ENCODE assay signal across 1 cellular context in the genomic region with DNA sequence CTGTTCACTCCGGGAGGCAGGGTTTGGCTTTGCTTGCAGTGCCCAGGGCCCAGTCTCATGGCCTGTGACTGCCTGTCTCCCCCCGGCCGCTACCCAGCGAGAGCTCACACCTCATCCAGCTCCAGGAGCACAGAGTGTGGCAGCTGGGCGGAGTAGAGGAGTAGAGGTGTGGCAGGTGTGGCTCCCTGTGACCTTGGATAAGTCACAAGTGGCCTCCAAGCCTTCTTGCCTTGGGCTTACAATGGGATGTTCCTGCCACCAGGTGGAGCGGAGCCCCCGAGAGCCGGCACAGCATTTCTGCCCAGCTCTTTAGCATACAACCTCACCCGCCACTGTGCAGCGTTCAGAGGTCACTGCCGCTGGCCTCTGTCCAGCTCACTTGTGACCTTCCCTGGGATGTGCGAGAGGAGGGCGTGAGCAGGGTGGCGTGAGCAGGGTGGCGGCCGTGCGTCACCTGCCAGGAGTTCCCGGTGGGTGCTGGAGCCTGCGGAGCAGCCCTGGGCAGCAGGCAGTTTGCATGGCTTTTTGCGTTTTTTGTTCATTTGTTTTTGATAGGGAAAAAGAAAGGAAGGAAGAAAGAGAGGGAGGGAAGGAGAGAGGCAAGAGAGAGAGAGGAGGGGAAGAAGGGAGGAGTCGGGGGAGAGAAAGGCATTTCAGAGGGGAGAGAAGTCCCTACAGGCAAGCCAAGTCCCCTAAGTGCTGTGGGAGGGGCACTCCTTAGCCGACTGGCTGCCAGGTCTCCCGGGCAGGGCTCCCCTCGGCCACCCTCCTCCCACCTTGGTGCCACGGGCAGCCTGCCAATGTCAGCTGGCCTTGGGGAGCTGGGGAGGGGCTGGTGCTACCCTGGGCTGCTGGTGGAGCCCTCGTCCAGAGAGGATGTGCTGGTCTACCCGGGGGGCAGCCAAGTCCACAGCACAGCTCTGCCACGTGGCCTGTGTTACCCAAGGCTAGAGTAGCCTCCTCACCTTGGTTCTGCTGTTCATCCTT.
TF ChIP-seq lines count a peak whose summit lies in the region.

No MANE protein-coding gene starts in this region.

TF ChIP-seq in HepG2, 621 proteins besides CTCF, POLR2A, EP300 and RAD21 (continued from another document):
- TF ChIP-seq ZBED4 (CRISPR knock-in tag; IDR thresholded peaks at IDR 0.05; ENCODE audit: borderline replicate concordance) (peak; percentile 66; the same call in 1 of the 2 replicates), POLR2AphosphoS2 (IDR thresholded peaks at IDR 0.05; ENCODE audit: low read depth, low read length) (no peak), TAF15 (IDR thresholded peaks at IDR 0.05; ENCODE audit: low read depth, low read length, poor library complexity, severe bottlenecking) (no peak), ATF7-NPFF (CRISPR knock-in tag; IDR thresholded peaks at IDR 0.05; ENCODE audit: low read depth) (no peak), U2AF1 (optimal IDR thresholded peaks at IDR 0.05; ENCODE audit: low read depth, low read length) (peak; percentile 84), ZSCAN12 (CRISPR knock-in tag; IDR thresholded peaks at IDR 0.05) (no peak), SIX1 (CRISPR knock-in tag; IDR thresholded peaks at IDR 0.05; ENCODE audit: borderline replicate concordance) (peak; percentile 44; the same call in 1 of the 2 replicates), PRDM15 (CRISPR knock-in tag; IDR thresholded peaks at IDR 0.05) (no peak), MBNL3 (CRISPR knock-in tag; conservative IDR thresholded peaks at IDR 0.05) (no peak), REXO4 (CRISPR knock-in tag; IDR thresholded peaks at IDR 0.05; ENCODE audit: borderline replicate concordance) (no peak), SAP130 (CRISPR knock-in tag; IDR thresholded peaks at IDR 0.05; ENCODE audit: low read depth) (peak; percentile 86), HDAC2 (CRISPR knock-in tag; IDR thresholded peaks at IDR 0.05) (peak; percentile 91), CERS6 (CRISPR knock-in tag; IDR thresholded peaks at IDR 0.05) (no peak), ATM (IDR thresholded peaks at IDR 0.05; ENCODE audit: borderline replicate concordance) (no peak), ZNF234 (CRISPR knock-in tag; conservative IDR thresholded peaks at IDR 0.05) (no peak), RXRA (CRISPR knock-in tag; IDR thresholded peaks at IDR 0.05) (peak; percentile 87), PHF5A (CRISPR knock-in tag; IDR thresholded peaks at IDR 0.05; ENCODE audit: low read depth, unreplicated experiment) (peak; percentile 34), NFYB (CRISPR knock-in tag; IDR thresholded peaks at IDR 0.05) (no peak), FIP1L1 (IDR thresholded peaks at IDR 0.05; ENCODE audit: borderline replicate concordance, insufficient read depth, low read depth, low read length) (no peak), ARNT2 (CRISPR knock-in tag; IDR thresholded peaks at IDR 0.05; ENCODE audit: low read depth) (no peak; the same call in 1 of the 2 replicates)
- TF ChIP-seq, protein P1, sequence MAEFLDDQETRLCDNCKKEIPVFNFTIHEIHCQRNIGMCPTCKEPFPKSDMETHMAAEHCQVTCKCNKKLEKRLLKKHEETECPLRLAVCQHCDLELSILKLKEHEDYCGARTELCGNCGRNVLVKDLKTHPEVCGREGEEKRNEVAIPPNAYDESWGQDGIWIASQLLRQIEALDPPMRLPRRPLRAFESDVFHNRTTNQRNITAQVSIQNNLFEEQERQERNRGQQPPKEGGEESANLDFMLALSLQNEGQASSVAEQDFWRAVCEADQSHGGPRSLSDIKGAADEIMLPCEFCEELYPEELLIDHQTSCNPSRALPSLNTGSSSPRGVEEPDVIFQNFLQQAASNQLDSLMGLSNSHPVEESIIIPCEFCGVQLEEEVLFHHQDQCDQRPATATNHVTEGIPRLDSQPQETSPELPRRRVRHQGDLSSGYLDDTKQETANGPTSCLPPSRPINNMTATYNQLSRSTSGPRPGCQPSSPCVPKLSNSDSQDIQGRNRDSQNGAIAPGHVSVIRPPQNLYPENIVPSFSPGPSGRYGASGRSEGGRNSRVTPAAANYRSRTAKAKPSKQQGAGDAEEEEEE (CRISPR knock-in tag; IDR thresholded peaks at IDR 0.05; ENCODE audit: borderline replicate concordance) = no peak
- TF ChIP-seq, protein P2, sequence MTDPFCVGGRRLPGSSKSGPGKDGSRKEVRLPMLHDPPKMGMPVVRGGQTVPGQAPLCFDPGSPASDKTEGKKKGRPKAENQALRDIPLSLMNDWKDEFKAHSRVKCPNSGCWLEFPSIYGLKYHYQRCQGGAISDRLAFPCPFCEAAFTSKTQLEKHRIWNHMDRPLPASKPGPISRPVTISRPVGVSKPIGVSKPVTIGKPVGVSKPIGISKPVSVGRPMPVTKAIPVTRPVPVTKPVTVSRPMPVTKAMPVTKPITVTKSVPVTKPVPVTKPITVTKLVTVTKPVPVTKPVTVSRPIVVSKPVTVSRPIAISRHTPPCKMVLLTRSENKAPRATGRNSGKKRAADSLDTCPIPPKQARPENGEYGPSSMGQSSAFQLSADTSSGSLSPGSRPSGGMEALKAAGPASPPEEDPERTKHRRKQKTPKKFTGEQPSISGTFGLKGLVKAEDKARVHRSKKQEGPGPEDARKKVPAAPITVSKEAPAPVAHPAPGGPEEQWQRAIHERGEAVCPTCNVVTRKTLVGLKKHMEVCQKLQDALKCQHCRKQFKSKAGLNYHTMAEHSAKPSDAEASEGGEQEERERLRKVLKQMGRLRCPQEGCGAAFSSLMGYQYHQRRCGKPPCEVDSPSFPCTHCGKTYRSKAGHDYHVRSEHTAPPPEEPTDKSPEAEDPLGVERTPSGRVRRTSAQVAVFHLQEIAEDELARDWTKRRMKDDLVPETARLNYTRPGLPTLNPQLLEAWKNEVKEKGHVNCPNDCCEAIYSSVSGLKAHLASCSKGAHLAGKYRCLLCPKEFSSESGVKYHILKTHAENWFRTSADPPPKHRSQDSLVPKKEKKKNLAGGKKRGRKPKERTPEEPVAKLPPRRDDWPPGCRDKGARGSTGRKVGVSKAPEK (CRISPR knock-in tag; IDR thresholded peaks at IDR 0.05; ENCODE audit: borderline replicate concordance) = peak; percentile 88; the same call in 1 of the 2 replicates
- TF ChIP-seq, protein P3, sequence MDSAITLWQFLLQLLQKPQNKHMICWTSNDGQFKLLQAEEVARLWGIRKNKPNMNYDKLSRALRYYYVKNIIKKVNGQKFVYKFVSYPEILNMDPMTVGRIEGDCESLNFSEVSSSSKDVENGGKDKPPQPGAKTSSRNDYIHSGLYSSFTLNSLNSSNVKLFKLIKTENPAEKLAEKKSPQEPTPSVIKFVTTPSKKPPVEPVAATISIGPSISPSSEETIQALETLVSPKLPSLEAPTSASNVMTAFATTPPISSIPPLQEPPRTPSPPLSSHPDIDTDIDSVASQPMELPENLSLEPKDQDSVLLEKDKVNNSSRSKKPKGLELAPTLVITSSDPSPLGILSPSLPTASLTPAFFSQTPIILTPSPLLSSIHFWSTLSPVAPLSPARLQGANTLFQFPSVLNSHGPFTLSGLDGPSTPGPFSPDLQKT (CRISPR knock-in tag; IDR thresholded peaks at IDR 0.05; ENCODE audit: borderline replicate concordance) = no peak
- TF ChIP-seq, protein P4, sequence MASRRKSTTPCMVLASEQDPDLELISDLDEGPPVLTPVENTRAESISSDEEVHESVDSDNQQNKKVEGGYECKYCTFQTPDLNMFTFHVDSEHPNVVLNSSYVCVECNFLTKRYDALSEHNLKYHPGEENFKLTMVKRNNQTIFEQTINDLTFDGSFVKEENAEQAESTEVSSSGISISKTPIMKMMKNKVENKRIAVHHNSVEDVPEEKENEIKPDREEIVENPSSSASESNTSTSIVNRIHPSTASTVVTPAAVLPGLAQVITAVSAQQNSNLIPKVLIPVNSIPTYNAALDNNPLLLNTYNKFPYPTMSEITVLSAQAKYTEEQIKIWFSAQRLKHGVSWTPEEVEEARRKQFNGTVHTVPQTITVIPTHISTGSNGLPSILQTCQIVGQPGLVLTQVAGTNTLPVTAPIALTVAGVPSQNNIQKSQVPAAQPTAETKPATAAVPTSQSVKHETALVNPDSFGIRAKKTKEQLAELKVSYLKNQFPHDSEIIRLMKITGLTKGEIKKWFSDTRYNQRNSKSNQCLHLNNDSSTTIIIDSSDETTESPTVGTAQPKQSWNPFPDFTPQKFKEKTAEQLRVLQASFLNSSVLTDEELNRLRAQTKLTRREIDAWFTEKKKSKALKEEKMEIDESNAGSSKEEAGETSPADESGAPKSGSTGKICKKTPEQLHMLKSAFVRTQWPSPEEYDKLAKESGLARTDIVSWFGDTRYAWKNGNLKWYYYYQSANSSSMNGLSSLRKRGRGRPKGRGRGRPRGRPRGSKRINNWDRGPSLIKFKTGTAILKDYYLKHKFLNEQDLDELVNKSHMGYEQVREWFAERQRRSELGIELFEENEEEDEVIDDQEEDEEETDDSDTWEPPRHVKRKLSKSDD (CRISPR knock-in tag; IDR thresholded peaks at IDR 0.05; ENCODE audit: low read depth) = no peak
